ENCODE assay signal across 22 cellular contexts in genomic region chr11:70440206-70440605, GRCh38.
"Had no signal": no experiment of that assay in that cellular context is flagged by ENCODE, and none has a peak within 500 bp of the region (broad histone marks: within the 10 kb centered on the region; RNA-seq: fewer than 3 reads in every experiment).

No MANE protein-coding gene starts in this region.

- H3K4me3 ChIP-seq: cardiac muscle cell, right atrium auricular region, tibial artery had no signal

- H3K4me1 Mint-ChIP-seq: activated naive CD8-positive, alpha-beta T cell treated with anti-CD3 and anti-CD28 coated beads for 36 hours had no signal

- H3K9me3 ChIP-seq: right atrium auricular region, tibial artery had no signal

- H3K4me1 ChIP-seq: right atrium auricular region had no signal

- H3K27me3 ChIP-seq: cardiac muscle cell, right atrium auricular region, tibial artery had no signal

- ATAC-seq: effector memory CD8-positive, alpha-beta T cell; left cardiac atrium; stimulated activated naive CD8-positive, alpha-beta T cell treated with anti-CD3 and anti-CD28 coated beads, Interleukin-15, Interleukin-2, amounts not matched to agents 100 U/mL and 50 U/mL, for 24 hours had no signal

- DNase-seq: activated B cell treated with CpG ODN at 0.5 μM for 24 hours; activated CD4-positive, alpha-beta memory T cell treated with anti-CD3 and anti-CD28 coated beads for 36 hours; activated CD4-positive, alpha-beta T cell treated with anti-CD3 and anti-CD28 coated beads for 4 hours; activated naive CD4-positive, alpha-beta T cell; activated naive CD8-positive, alpha-beta T cell treated with anti-CD3 and anti-CD28 coated beads for 36 hours; activated T-cell treated with anti-CD3 and anti-CD28 coated beads for 4 hours; amniotic stem cell; effector memory CD8-positive, alpha-beta T cell; foreskin fibroblast; left cardiac atrium; midbrain; nephron progenitor cell; stimulated activated CD4-positive, alpha-beta T cell treated with anti-CD3 and anti-CD28 coated beads, Interleukin-2, amount 100 ng/mL, for 24 hours; stimulated activated naive CD8-positive, alpha-beta T cell treated with anti-CD3 and anti-CD28 coated beads, Interleukin-15, Interleukin-2, amounts not matched to agents 100 U/mL and 50 U/mL, for 24 hours; substantia nigra; tibial artery had no signal

- H3K4me3 Mint-ChIP-seq: activated B cell treated with CpG ODN at 0.5 μM for 24 hours; activated CD4-positive, alpha-beta memory T cell treated with anti-CD3 and anti-CD28 coated beads for 36 hours; activated naive CD8-positive, alpha-beta T cell treated with anti-CD3 and anti-CD28 coated beads for 36 hours; effector memory CD8-positive, alpha-beta T cell; nephron progenitor cell; T-helper 2 cell treated with Interferon-gamma antibody and Interleukin-4, amounts not matched to agents 5 μg/mL and 100 μg/mL, for 36 hours had no signal

- H3K9me3 Mint-ChIP-seq: activated B cell treated with CpG ODN at 0.5 μM for 24 hours; activated CD4-positive, alpha-beta memory T cell treated with anti-CD3 and anti-CD28 coated beads for 36 hours; activated naive CD8-positive, alpha-beta T cell treated with anti-CD3 and anti-CD28 coated beads for 36 hours; effector memory CD8-positive, alpha-beta T cell; nephron progenitor cell; T-helper 2 cell treated with Interferon-gamma antibody and Interleukin-4, amounts not matched to agents 5 μg/mL and 100 μg/mL, for 36 hours had no signal

- H3K27ac ChIP-seq: cardiac muscle cell, epithelial cell of prostate, right atrium auricular region, tibial artery had no signal

- H3K27me3 Mint-ChIP-seq: progenitor cell of endocrine pancreas had no signal

- H3K27ac Mint-ChIP-seq: activated B cell treated with CpG ODN at 0.5 μM for 24 hours; activated CD4-positive, alpha-beta memory T cell treated with anti-CD3 and anti-CD28 coated beads for 36 hours; activated naive CD8-positive, alpha-beta T cell treated with anti-CD3 and anti-CD28 coated beads for 36 hours; effector memory CD8-positive, alpha-beta T cell; nephron progenitor cell; progenitor cell of endocrine pancreas; T-helper 2 cell treated with Interferon-gamma antibody and Interleukin-4, amounts not matched to agents 5 μg/mL and 100 μg/mL, for 36 hours had no signal

- H3K36me3 Mint-ChIP-seq: activated naive CD8-positive, alpha-beta T cell treated with anti-CD3 and anti-CD28 coated beads for 36 hours had no signal

- FAIRE-seq: urothelium cell line had no signal
